In genomic region chr1:225428879-225429455, GRCh38 we compare ENCODE assay signal across 8 cellular contexts. TPM values are rescaled to one million over a fixed set of nuclear protein-coding genes. Genes with fewer than 3 reads are reported as not detected.
A peak's percentile ranks its signal among the peaks of the same experiment; 100 is the strongest.
DNase-seq lines count a peak whose midpoint lies in the region; ATAC-seq, FAIRE-seq and TF ChIP-seq lines count a peak whose summit lies in the region.

No MANE protein-coding gene starts in this region.

- H3K27ac ChIP-seq in HL-60 (replicated peaks) (peak overlapping the region; percentile 87), HepG2 (ENCODE audit: extremely low read length, insufficient read depth, low read length) (peak overlapping the region; percentile 86), upper lobe of right lung (peak overlapping the region; percentile 88)

- H3K27me3 Mint-ChIP-seq in activated naive CD8-positive, alpha-beta T cell treated with anti-CD3 and anti-CD28 coated beads for 36 hours: no peaks in the 10 kb centered on the region

- H3K79me2 ChIP-seq in HepG2 (ENCODE audit: insufficient read depth, low read length): peaks cover 38% of the 10 kb centered on the region

- no peaks in the 10 kb centered on the region for H3K36me3 ChIP-seq in HepG2 (replicated peaks in 1 of 2; ENCODE audit: control insufficient read depth in 1 of 2, insufficient read depth in 2 of 2, low read length in 2 of 2)
- H3K36me3 ChIP-seq in upper lobe of right lung: no peaks in the 10 kb centered on the region

- BruUV-seq in HepG2 (replicated peaks; lab: Mats Ljungman, UMichigan): no TSS peak

- WGBS in HepG2 (ENCODE audit: low lambda C conversion rate): 38% methylated on average over 7 of the region's 7 CpGs

- H3K9ac ChIP-seq in HepG2 (ENCODE audit: insufficient read depth, low read depth, low read length): peak overlapping the region; percentile 92

- in situ Hi-C loops in HepG2 (cut with HindIII; ENCODE audit: extremely low pct_ligation_motif_present, low pct_unique_long_range_greater_than_20kb): no loop called here

- H3K4me2 ChIP-seq in HepG2 (ENCODE audit: low read depth, low read length): peak overlapping the region; percentile 89

- FAIRE-seq in HepG2 (lab: Jason Lieb, UNC): no peak

- H3K36me3 Mint-ChIP-seq in activated naive CD8-positive, alpha-beta T cell treated with anti-CD3 and anti-CD28 coated beads for 36 hours: peaks cover 6% of the 10 kb centered on the region

- POLR2A ChIA-PET in HepG2 (lab: Yijun Ruan, JAX): interaction anchor here (1.6 to 2.1 kb wide), 3 partner anchors 12 to 633 kb away, joined by 4 to 7 read pairs (median 5); no protein-coding TSS in a partner anchor

- H3K9me3 Mint-ChIP-seq in activated naive CD8-positive, alpha-beta T cell treated with anti-CD3 and anti-CD28 coated beads for 36 hours: peaks cover 3% of the 10 kb centered on the region

- H3K4me3 ChIP-seq in HL-60 (replicated peaks; ENCODE audit: insufficient read depth, low read length): peak overlapping the region; percentile 87
- H3K4me3 ChIP-seq in HepG2 (replicated peaks in 1 of 3; ENCODE audit: insufficient read depth in 1 of 3, low read depth in 2 of 3, low read length in 3 of 3): peak overlapping the region; percentile 83 to 95 (median 93)
- peak overlapping the region; percentile 84 for H3K4me3 ChIP-seq in upper lobe of right lung

- intact Hi-C loops in HepG2 (cut with micrococcal nuclease; ENCODE audit: unreplicated experiment) (no loop called here), upper lobe of right lung (cut with DNase I) (no loop called here)

- DNase-seq in GF-D8 (lab: John Stamatoyannopoulos, UW): peak; percentile 88
- DNase-seq in HL-60 (ENCODE audit: low read depth in 1 of 2, low spot score in 1 of 2): no peak
- no peak for DNase-seq in activated naive CD8-positive, alpha-beta T cell treated with anti-CD3 and anti-CD28 coated beads for 36 hours
- no peak for DNase-seq in HepG2 (ENCODE audit: low spot score)
- DNase-seq in upper lobe of right lung: no peak
- no peak for DNase-seq in activated gamma-delta T cell (lab: John Stamatoyannopoulos, UW)
- no peak for DNase-seq in ecto neural progenitor cell (ENCODE audit: low spot score)
- no peak for DNase-seq in NAMALWA (ENCODE audit: low spot score)

- H3K9me3 ChIP-seq in HepG2 (ENCODE audit: low read length): no peaks in the 10 kb centered on the region
- H3K9me3 ChIP-seq in upper lobe of right lung: no peaks in the 10 kb centered on the region

- no peak for ATAC-seq in HepG2
- ATAC-seq in upper lobe of right lung: no peak

- TF ChIP-seq POLR2A in HepG2 (IDR thresholded peaks at IDR 0.05; ENCODE audit: insufficient read depth in 1 of 2, low read depth in 2 of 2, low read length in 2 of 2): no peak

- H3K4me3 Mint-ChIP-seq in activated naive CD8-positive, alpha-beta T cell treated with anti-CD3 and anti-CD28 coated beads for 36 hours: peak overlapping the region; percentile 81

- H3K27me3 ChIP-seq in HL-60 (ENCODE audit: insufficient read depth, poor library complexity, severe bottlenecking) (no peaks in the 10 kb centered on the region), HepG2 (ENCODE audit: control insufficient read depth in 1 of 2, insufficient read depth in 2 of 2, low read length in 2 of 2) (no peaks in the 10 kb centered on the region; a peak in 1 of 5 replicates), upper lobe of right lung (no peaks in the 10 kb centered on the region)

- TF ChIP-seq CTCF in HL-60 (IDR thresholded peaks at IDR 0.05; ENCODE audit: insufficient read depth, low read length) (no peak), HepG2 (CRISPR knock-in tag; IDR thresholded peaks at IDR 0.05) (no peak), upper lobe of right lung (IDR thresholded peaks at IDR 0.05) (no peak)

- CTCF ChIA-PET in HepG2 (lab: Yijun Ruan, JAX; ENCODE audit: low intra/inter-chr PET ratio, low total read pairs): no interaction called here

- H3K4me1 ChIP-seq in HepG2 (ENCODE audit: insufficient read depth, low read length) (peaks cover 33% of the 10 kb centered on the region), upper lobe of right lung (peaks cover 20% of the 10 kb centered on the region)

- peaks cover 17% of the 10 kb centered on the region for H4K20me1 ChIP-seq in HepG2 (ENCODE audit: insufficient read depth, low read length)

- peak overlapping the region; percentile 90 for H3K27ac Mint-ChIP-seq in activated naive CD8-positive, alpha-beta T cell treated with anti-CD3 and anti-CD28 coated beads for 36 hours

- no peak for TF ChIP-seq EP300 in HepG2 (IDR thresholded peaks at IDR 0.05; ENCODE audit: low read depth in 2 of 2, low read length in 2 of 2)
- TF ChIP-seq EP300 in HepG2 (CRISPR knock-in tag; IDR thresholded peaks at IDR 0.05; ENCODE audit: borderline replicate concordance): no peak

- H3K4me1 Mint-ChIP-seq in activated naive CD8-positive, alpha-beta T cell treated with anti-CD3 and anti-CD28 coated beads for 36 hours: peaks cover 35% of the 10 kb centered on the region

- no peak for TF ChIP-seq RAD21 in HepG2 (CRISPR knock-in tag; IDR thresholded peaks at IDR 0.05)

- H2AFZ ChIP-seq in HepG2 (ENCODE audit: low read length): no peak overlapping the region

TF ChIP-seq in HepG2, 621 proteins besides CTCF, POLR2A, EP300 and RAD21:
- TF ChIP-seq MYPOP (CRISPR knock-in tag; IDR thresholded peaks at IDR 0.05): no peak
- no peak for TF ChIP-seq ZNF543 (CRISPR knock-in tag; IDR thresholded peaks at IDR 0.05)
- TF ChIP-seq ZFP41 (CRISPR knock-in tag; IDR thresholded peaks at IDR 0.05; ENCODE audit: borderline replicate concordance): no peak
- TF ChIP-seq FOXP1 (IDR thresholded peaks at IDR 0.05): no peak
- no peak for TF ChIP-seq FOXP1 (CRISPR knock-in tag; IDR thresholded peaks at IDR 0.05)
- TF ChIP-seq ZNF547 (CRISPR knock-in tag; IDR thresholded peaks at IDR 0.05): no peak
- no peak for TF ChIP-seq RAD51 (IDR thresholded peaks at IDR 0.05; ENCODE audit: borderline replicate concordance)
- no peak for TF ChIP-seq HOXA7 (CRISPR knock-in tag; IDR thresholded peaks at IDR 0.05)
- no peak for TF ChIP-seq ZNF615 (CRISPR knock-in tag; IDR thresholded peaks at IDR 0.05; ENCODE audit: borderline replicate concordance)
- no peak for TF ChIP-seq HOXD1 (CRISPR knock-in tag; IDR thresholded peaks at IDR 0.05)
- no peak for TF ChIP-seq ZBTB1 (CRISPR knock-in tag; IDR thresholded peaks at IDR 0.05; ENCODE audit: borderline replicate concordance)
- no peak for TF ChIP-seq ATM (IDR thresholded peaks at IDR 0.05; ENCODE audit: borderline replicate concordance)
- no peak for TF ChIP-seq ZNF34 (CRISPR knock-in tag; IDR thresholded peaks at IDR 0.05; ENCODE audit: borderline replicate concordance)
- TF ChIP-seq ZUFSP (CRISPR knock-in tag; IDR thresholded peaks at IDR 0.05; ENCODE audit: borderline replicate concordance): no peak
- no peak for TF ChIP-seq RFXANK (CRISPR knock-in tag; IDR thresholded peaks at IDR 0.05)
- no peak for TF ChIP-seq TGIF2 (CRISPR knock-in tag; IDR thresholded peaks at IDR 0.05)
- TF ChIP-seq KLF15 (CRISPR knock-in tag; IDR thresholded peaks at IDR 0.05; ENCODE audit: borderline replicate concordance): no peak

RNA-seq across cellular contexts. Expression of gene LBR, which starts 1.1 kb away (rescaled TPM):
- 100 to 1,000 TPM; 128 to 140 TPM for total RNA-seq in activated naive CD8-positive, alpha-beta T cell treated with anti-CD3 and anti-CD28 coated beads for 36 hours
- 64.4 and 76.7 TPM in 2 replicates for total RNA-seq in HepG2 (2016; rRNA removed; fragmentation: Illumina TruSeq; extraction: Trizol)
- 5.8 and 7.2 TPM in 2 replicates for total RNA-seq in HepG2 (2016; cell fraction: cytosol; rRNA removed; fragmentation: Illumina TruSeq; extraction: Trizol; ENCODE audit: low read depth)
- 58.0 and 76.5 TPM in 2 replicates for total RNA-seq in HepG2 (2016; cell fraction: insoluble cytoplasmic fraction; rRNA removed; fragmentation: Illumina TruSeq; extraction: Trizol)
- total RNA-seq in HepG2 (2016; cell fraction: membrane; rRNA removed; fragmentation: Illumina TruSeq; extraction: Trizol): 18.3 and 23.6 TPM in 2 replicates
- total RNA-seq in HepG2 (2016; cell fraction: nucleus; rRNA removed; fragmentation: Illumina TruSeq; extraction: Trizol): 103 and 116 TPM in 2 replicates
- polyA plus RNA-seq in HepG2 (2011; rRNA removed): 38.2 and 38.9 TPM in 2 replicates
- 25.2 and 34.9 TPM in 2 replicates for polyA plus RNA-seq in HepG2 (2011; cell fraction: cytosol; rRNA removed)
- polyA plus RNA-seq in HepG2 (2011; cell fraction: nucleus; rRNA removed): 20.9 and 21.1 TPM in 2 replicates
- polyA plus RNA-seq in HepG2 (2012): 42.0 and 46.8 TPM in 2 replicates
- polyA plus RNA-seq in HepG2 (2016; cell fraction: cytosol; fragmentation: Illumina TruSeq; extraction: Trizol; ENCODE audit: low read depth): 3.8 and 4.4 TPM in 2 replicates
- polyA plus RNA-seq in HepG2 (2016; cell fraction: insoluble cytoplasmic fraction; fragmentation: Illumina TruSeq; extraction: Trizol; ENCODE audit: low read depth): 58.6 and 66.3 TPM in 2 replicates
- 12.1 and 13.5 TPM in 2 replicates for polyA plus RNA-seq in HepG2 (2016; cell fraction: membrane; fragmentation: Illumina TruSeq; extraction: Trizol; ENCODE audit: low read depth)
- 109 and 114 TPM in 2 replicates for polyA plus RNA-seq in HepG2 (2016; cell fraction: nucleus; fragmentation: Illumina TruSeq; extraction: Trizol; ENCODE audit: insufficient read depth, low read depth)
- 59.8 and 110 TPM in 2 replicates for polyA minus RNA-seq in HepG2 (2011; rRNA and poly(A)+ RNA removed; ENCODE audit: low replicate concordance)
- 35.1 and 35.9 TPM in 2 replicates for polyA minus RNA-seq in HepG2 (2011; cell fraction: cytosol; rRNA and poly(A)+ RNA removed)
- 43.9 and 51.8 TPM in 2 replicates for polyA minus RNA-seq in HepG2 (2011; cell fraction: nucleus; rRNA and poly(A)+ RNA removed)
- 55.2 TPM for total RNA-seq in upper lobe of right lung
